In genomic region chr5:111550282-111551020, GRCh38 we compare ENCODE assay signal across 7 cellular contexts. TPM values are rescaled to one million over a fixed set of nuclear protein-coding genes. Genes with fewer than 3 reads are reported as not detected.
DNase-seq lines count a peak whose midpoint lies in the region; ATAC-seq and TF ChIP-seq lines count a peak whose summit lies in the region.

No MANE protein-coding gene starts in this region.

- in situ Hi-C loops in GM13976 (cut with MboI; ENCODE audit: low sequenced_read_pairs, unreplicated experiment) = no loop called here
- in situ Hi-C loops in gastrocnemius medialis (cut with MboI; ENCODE audit: low sequenced_read_pairs in 4 of 4) = loop anchor here in 3 of 4 donors (5.0 to 10.0 kb wide), 5 partner anchors 204 to 597 kb away; partner anchors contain the start of gene NREP (in 1 of the 3)

- DNase-seq in GM13976 (ENCODE audit: low spot score) = peak; percentile 47
- DNase-seq in NCI-H128 (lab: John Stamatoyannopoulos, UW; ENCODE audit: unreplicated experiment) = peak; percentile 43
- DNase-seq in T-helper 1 cell = peak; percentile 19 to 69 (median 54)
- peak in 52 of 58 donors; percentile 5 to 86 (median 41) for DNase-seq in anterior cingulate cortex (lab: John Stamatoyannopoulos, UW)
- DNase-seq in hepatic stellate cell (ENCODE audit: low spot score) = peak; percentile 59
- DNase-seq in gastrocnemius medialis = peak; percentile 77 to 84

- ATAC-seq in HG02642 (IDR thresholded peaks at IDR 0.05; ENCODE audit: poor library complexity, unreplicated experiment) = peak; percentile 97
- peak; percentile 99 for ATAC-seq in gastrocnemius medialis

- peak overlapping the region in 1 of 4 donors; percentile 3 for H3K4me3 ChIP-seq in gastrocnemius medialis

- TF ChIP-seq CTCF in GM13976 (IDR thresholded peaks at IDR 0.05; ENCODE audit: borderline replicate concordance, control extremely low read depth, extremely low read depth, insufficient read depth, missing control alignments) (peak; percentile 51), gastrocnemius medialis (IDR thresholded peaks at IDR 0.05 in 4 of 5, conservative IDR thresholded peaks at IDR 0.05 in 1 of 5) (peak; percentile 59 to 80 (median 74))

- H3K27ac ChIP-seq in gastrocnemius medialis = peak overlapping the region; percentile 56 to 73 (median 66)

- peaks cover 4 to 5% of the 10 kb centered on the region in 2 donors for H3K4me1 ChIP-seq in gastrocnemius medialis

- H3K9me3 ChIP-seq in gastrocnemius medialis = no peaks in the 10 kb centered on the region

- no peak for TF ChIP-seq POLR2A in gastrocnemius medialis (IDR thresholded peaks at IDR 0.05)

- H3K36me3 ChIP-seq in gastrocnemius medialis = no peaks in the 10 kb centered on the region

- H3K27me3 ChIP-seq in gastrocnemius medialis = no peaks in the 10 kb centered on the region

- intact Hi-C loops in gastrocnemius medialis (cut with DNase I; ENCODE audit: low total_unique reads) = loop anchor here (1.0 to 10.0 kb wide), 6 partner anchors 38 to 868 kb away; partner anchors contain the start of genes EPB41L4A, NREP and STARD4

RNA-seq across cellular contexts. Expression of gene STARD4, which starts 38.1 kb away (rescaled TPM):
- 1 to 10 TPM in 2 of 4 donors, under 1 TPM in 2; 0.49 to 2.7 (median 1.4) TPM for total RNA-seq in gastrocnemius medialis
